13 cellular contexts compared by ENCODE assay signal in genomic region chr6:169158182-169158573, GRCh38.
DNase-seq lines count a peak whose midpoint lies in the region; ATAC-seq and TF ChIP-seq lines count a peak whose summit lies in the region.
"Had no signal": no experiment of that assay in that cellular context is flagged by ENCODE, and none has a peak within 500 bp of the region (broad histone marks: within the 10 kb centered on the region; RNA-seq: fewer than 3 reads in every experiment).

No MANE protein-coding gene starts in this region.

- intact Hi-C loops in breast epithelium (cut with DNase I; ENCODE audit: low total_unique reads) = no loop called here
- intact Hi-C loops in MCF 10A (cut with micrococcal nuclease) = no loop called here
- intact Hi-C loops in aorta (cut with DNase I) = no loop called here

- no peaks in the 10 kb centered on the region for H3K27me3 Mint-ChIP-seq in MCF 10A (ENCODE audit: insufficient read depth, unreplicated experiment)
- H3K27me3 Mint-ChIP-seq in neural progenitor cell (ENCODE audit: insufficient read depth, low read depth) = peaks cover 8% of the 10 kb centered on the region

- DNase-seq in breast epithelium (ENCODE audit: low spot score in 2 of 2) (no peak), MCF 10A (ENCODE audit: unreplicated experiment) (no peak), cardiac muscle cell (ENCODE audit: low read depth in 1 of 2, low spot score in 1 of 2) (peak in 1 of 2 donors; percentile 97), neural progenitor cell (ENCODE audit: low spot score) (no peak), aorta (peak; percentile 90 to 91), pons (ENCODE audit: low spot score) (no peak)
- DNase-seq in stimulated activated naive CD4-positive, alpha-beta T cell (lab: John Stamatoyannopoulos, UW) = no peak
- DNase-seq: activated T-cell treated with anti-CD3 and anti-CD28 coated beads, Interleukin-2, amount 50 U/mL, for 72 hours; natural killer cell; NCI-H2029; upper lobe of left lung had no signal

- WGBS in aorta, 2 donors = 1 to 4% methylated on average over 10 of the region's 10 CpGs

- no peaks in the 10 kb centered on the region for H3K9me3 ChIP-seq in breast epithelium
- no peaks in the 10 kb centered on the region for H3K9me3 ChIP-seq in cardiac muscle cell (ENCODE audit: low read depth)
- H3K9me3 ChIP-seq in neural progenitor cell (ENCODE audit: low read depth) = no peaks in the 10 kb centered on the region
- H3K9me3 ChIP-seq in aorta (ENCODE audit: control insufficient read depth, low read length) = no peaks in the 10 kb centered on the region
- H3K9me3 ChIP-seq: upper lobe of left lung had no signal

- H3K4me2 ChIP-seq in neural progenitor cell = no peak overlapping the region

- no peak overlapping the region for H3K27ac Mint-ChIP-seq in MCF 10A (ENCODE audit: low read depth, unreplicated experiment)
- peak overlapping the region; percentile 51 for H3K27ac Mint-ChIP-seq in neural progenitor cell
- H3K27ac Mint-ChIP-seq: activated T-cell treated with anti-CD3 and anti-CD28 coated beads, Interleukin-2, amount 50 U/mL, for 72 hours; natural killer cell had no signal

- ATAC-seq in aorta (ENCODE audit: low FRiP score) (peak; percentile 51), GM18858 (IDR thresholded peaks at IDR 0.05; ENCODE audit: unreplicated experiment) (no peak)
- ATAC-seq: activated T-cell treated with anti-CD3 and anti-CD28 coated beads, Interleukin-2, amount 50 U/mL, for 72 hours; natural killer cell had no signal

- no peaks in the 10 kb centered on the region for H3K79me2 ChIP-seq in neural progenitor cell (ENCODE audit: low read depth)

- H3K4me3 ChIP-seq in breast epithelium = peak overlapping the region in 2 of 3 donors; percentile 16 to 49
- no peak overlapping the region for H3K4me3 ChIP-seq in cardiac muscle cell
- H3K4me3 ChIP-seq in neural progenitor cell = no peak overlapping the region
- no peak overlapping the region for H3K4me3 ChIP-seq in aorta (ENCODE audit: low read length in 2 of 2)
- H3K4me3 ChIP-seq: upper lobe of left lung had no signal

- H3K4me1 Mint-ChIP-seq in MCF 10A (ENCODE audit: insufficient read depth, unreplicated experiment) = peaks cover 21% of the 10 kb centered on the region
- H3K4me1 Mint-ChIP-seq in neural progenitor cell = peaks cover 19% of the 10 kb centered on the region
- H3K4me1 Mint-ChIP-seq: natural killer cell had no signal

- TF ChIP-seq POLR2A in breast epithelium (IDR thresholded peaks at IDR 0.05) = no peak

- no TSS peak for BruUV-seq in MCF 10A (replicated peaks; lab: Mats Ljungman, UMichigan)

- H3K4me1 ChIP-seq in breast epithelium (peaks cover 8 to 11% of the 10 kb centered on the region in 2 donors), cardiac muscle cell (ENCODE audit: low read depth) (no peaks in the 10 kb centered on the region), neural progenitor cell (no peaks in the 10 kb centered on the region), aorta (ENCODE audit: control insufficient read depth in 1 of 2, insufficient read depth in 2 of 2, low read length in 2 of 2) (peaks cover 0 to 3% of the 10 kb centered on the region in 2 donors)

- H3K36me3 Mint-ChIP-seq in MCF 10A (ENCODE audit: insufficient read depth, unreplicated experiment) (no peaks in the 10 kb centered on the region), neural progenitor cell (no peaks in the 10 kb centered on the region)
- H3K36me3 Mint-ChIP-seq: natural killer cell had no signal

- H3K27me3 ChIP-seq in breast epithelium = no peaks in the 10 kb centered on the region
- no peaks in the 10 kb centered on the region for H3K27me3 ChIP-seq in cardiac muscle cell
- no peaks in the 10 kb centered on the region for H3K27me3 ChIP-seq in neural progenitor cell
- H3K27me3 ChIP-seq in aorta (ENCODE audit: control insufficient read depth in 1 of 2, insufficient read depth in 2 of 2, low read length in 1 of 2) = no peaks in the 10 kb centered on the region
- H3K27me3 ChIP-seq: upper lobe of left lung had no signal

- H3K36me3 ChIP-seq in breast epithelium (no peaks in the 10 kb centered on the region), cardiac muscle cell (no peaks in the 10 kb centered on the region), neural progenitor cell (no peaks in the 10 kb centered on the region), aorta (ENCODE audit: control insufficient read depth in 1 of 2, insufficient read depth in 2 of 2, low read length in 1 of 2) (no peaks in the 10 kb centered on the region)
- H3K36me3 ChIP-seq: upper lobe of left lung had no signal

- H3F3A ChIP-seq in neural progenitor cell (ENCODE audit: low read depth) = no peaks in the 10 kb centered on the region

- H3K9ac ChIP-seq in neural progenitor cell = no peak overlapping the region

- H3K4me3 Mint-ChIP-seq in MCF 10A (ENCODE audit: unreplicated experiment) (no peak overlapping the region), neural progenitor cell (no peak overlapping the region)
- H3K4me3 Mint-ChIP-seq: activated T-cell treated with anti-CD3 and anti-CD28 coated beads, Interleukin-2, amount 50 U/mL, for 72 hours; natural killer cell had no signal

- H3K9me3 Mint-ChIP-seq in MCF 10A (ENCODE audit: unreplicated experiment) (peaks cover 7% of the 10 kb centered on the region), neural progenitor cell (peaks cover 3% of the 10 kb centered on the region)
- H3K9me3 Mint-ChIP-seq: activated T-cell treated with anti-CD3 and anti-CD28 coated beads, Interleukin-2, amount 50 U/mL, for 72 hours; natural killer cell had no signal

- CTCF ChIA-PET in MCF 10A (lab: Yijun Ruan, JAX) = interaction anchor here (0.7 kb wide), 1 partner anchor 92 kb away, joined by 3 read pairs; no protein-coding TSS in a partner anchor

- TF ChIP-seq CTCF in breast epithelium (IDR thresholded peaks at IDR 0.05) (no peak), MCF 10A (IDR thresholded peaks at IDR 0.05; ENCODE audit: unreplicated experiment) (no peak), cardiac muscle cell (IDR thresholded peaks at IDR 0.05; ENCODE audit: low read depth, low read length) (peak; percentile 21), neural progenitor cell (IDR thresholded peaks at IDR 0.05) (no peak)

- no peaks in the 10 kb centered on the region for H4K20me1 ChIP-seq in neural progenitor cell (ENCODE audit: low read depth)

- H3K27ac ChIP-seq in breast epithelium (peak overlapping the region; percentile 9 to 26), cardiac muscle cell (no peak overlapping the region), neural progenitor cell (no peak overlapping the region), aorta (ENCODE audit: low read depth in 1 of 2, low read length in 2 of 2) (peak overlapping the region in 1 of 2 donors; percentile 75)
- H3K27ac ChIP-seq: VCaP had no signal

- peak overlapping the region; percentile 72 for H2AFZ ChIP-seq in neural progenitor cell (replicated peaks)

- POLR2A ChIA-PET in MCF 10A (lab: Yijun Ruan, JAX) = no interaction called here

Comparison
In these comparisons a context has a peak if more than half of its experiments do, and no peak if none do; other contexts are left out.
1. DNase-seq: peak in aorta (2 of 2); none in breast epithelium (0 of 2), MCF 10A (single experiment), neural progenitor cell (single experiment), stimulated activated naive CD4-positive, alpha-beta T cell (0 of 6) and pons (single experiment).
2. H3K27ac ChIP-seq: peak in breast epithelium (2 of 2); none in cardiac muscle cell (single experiment) and neural progenitor cell (single experiment).
3. H3K4me3 ChIP-seq: peak in breast epithelium (2 of 3); none in cardiac muscle cell (single experiment), neural progenitor cell (single experiment) and aorta (0 of 2).